ENCODE assay signal across 8 cellular contexts in genomic region chr7:64888901-64889685, GRCh38. TPM values are rescaled to one million over a fixed set of nuclear protein-coding genes. Genes with fewer than 3 reads are reported as not detected.
DNase-seq lines count a peak whose midpoint lies in the region; ATAC-seq, FAIRE-seq and TF ChIP-seq lines count a peak whose summit lies in the region.

No MANE protein-coding gene starts in this region.

- DNase-seq in stimulated activated CD4-positive, alpha-beta T cell treated with anti-CD3 and anti-CD28 coated beads, Interleukin-4, amount 100 ng/mL, for 24 hours = peak; percentile 22
- no peak for DNase-seq in stimulated activated CD4-positive, alpha-beta T cell treated with anti-CD3 and anti-CD28 coated beads, Interleukin-12 subunit alpha, Interleukin-12 subunit beta, amount 100 ng/mL, for 4 hours
- DNase-seq in bronchial epithelial cell (ENCODE audit: low read depth) = no peak
- no peak for DNase-seq in left lobe of liver (ENCODE audit: low spot score)
- no peak for DNase-seq in globus pallidus (ENCODE audit: low spot score)
- DNase-seq in NCI-H748 (lab: John Stamatoyannopoulos, UW; ENCODE audit: unreplicated experiment) = no peak

- peak overlapping the region; percentile 83 for H3K4me3 Mint-ChIP-seq in stimulated activated naive CD8-positive, alpha-beta T cell treated with anti-CD3 and anti-CD28 coated beads, Interleukin-15, Interleukin-2, amounts not matched to agents 100 ng/mL and 50 ng/mL, for 24 hours

- H3K4me1 Mint-ChIP-seq in stimulated activated naive CD8-positive, alpha-beta T cell treated with anti-CD3 and anti-CD28 coated beads, Interleukin-15, Interleukin-2, amounts not matched to agents 100 ng/mL and 50 ng/mL, for 24 hours (ENCODE audit: low read depth) = peaks cover 16% of the 10 kb centered on the region

- ATAC-seq in left lobe of liver (peak; percentile 77), HG03432 (IDR thresholded peaks at IDR 0.05; ENCODE audit: unreplicated experiment) (no peak)

- no peaks in the 10 kb centered on the region for H3K9me3 Mint-ChIP-seq in stimulated activated naive CD8-positive, alpha-beta T cell treated with anti-CD3 and anti-CD28 coated beads, Interleukin-15, Interleukin-2, amounts not matched to agents 100 ng/mL and 50 ng/mL, for 24 hours

- peaks cover 4% of the 10 kb centered on the region for H3K27me3 ChIP-seq in bronchial epithelial cell (ENCODE audit: control insufficient read depth, insufficient read depth, low read length)

- H3K36me3 Mint-ChIP-seq in stimulated activated naive CD8-positive, alpha-beta T cell treated with anti-CD3 and anti-CD28 coated beads, Interleukin-15, Interleukin-2, amounts not matched to agents 100 ng/mL and 50 ng/mL, for 24 hours (ENCODE audit: low read depth) = no peaks in the 10 kb centered on the region

- TF ChIP-seq CTCF in bronchial epithelial cell (IDR thresholded peaks at IDR 0.05; ENCODE audit: insufficient read depth, low read length, severe bottlenecking) = no peak

- peaks cover 55% of the 10 kb centered on the region for H3K27me3 Mint-ChIP-seq in stimulated activated naive CD8-positive, alpha-beta T cell treated with anti-CD3 and anti-CD28 coated beads, Interleukin-15, Interleukin-2, amounts not matched to agents 100 ng/mL and 50 ng/mL, for 24 hours

- H3K4me3 ChIP-seq in bronchial epithelial cell (ENCODE audit: low read depth, low read length) = peak overlapping the region; percentile 34

- no peak overlapping the region for H3K27ac Mint-ChIP-seq in stimulated activated naive CD8-positive, alpha-beta T cell treated with anti-CD3 and anti-CD28 coated beads, Interleukin-15, Interleukin-2, amounts not matched to agents 100 ng/mL and 50 ng/mL, for 24 hours

- no peak for FAIRE-seq in bronchial epithelial cell (lab: Jason Lieb, UNC)

- no peaks in the 10 kb centered on the region for H3K36me3 ChIP-seq in bronchial epithelial cell (ENCODE audit: control insufficient read depth, insufficient read depth, low read length)

RNA-seq across cellular contexts. Expression of gene ZNF273, which starts 14.0 kb away (rescaled TPM):
- 2.6 and 3.1 TPM in 2 replicates for total RNA-seq in bronchial epithelial cell
- 0.48 TPM for total RNA-seq in left lobe of liver
